32 cellular contexts compared by ENCODE assay signal in genomic region chr2:10423400-10423774, GRCh38.
"Had no signal": no experiment of that assay in that cellular context is flagged by ENCODE, and none has a peak within 500 bp of the region (broad histone marks: within the 10 kb centered on the region; RNA-seq: fewer than 3 reads in every experiment).

No MANE protein-coding gene starts in this region.

- ATAC-seq: activated CD8-positive, alpha-beta memory T cell treated with anti-CD3 and anti-CD28 coated beads, Interleukin-2, amount 10 ng/mL, durations not matched to agents 7 days and 5 days had no signal

- H3K27ac ChIP-seq: KMS-11, PC-9, SJSA1, VCaP had no signal

- H3K27me3 ChIP-seq: SJSA1 had no signal

- H3K4me2 ChIP-seq: KMS-11, PC-9, SK-N-SH had no signal

- DNase-seq: activated CD4-positive, alpha-beta memory T cell treated with anti-CD3 and anti-CD28 coated beads, Interleukin-2, amount 10 ng/mL, durations not matched to agents 7 days and 5 days; activated CD4-positive, alpha-beta T cell treated with anti-CD3 and anti-CD28 coated beads for 1 hour; activated CD4-positive, alpha-beta T cell treated with anti-CD3 and anti-CD28 coated beads for 48 hours; activated CD4-positive, CD25-positive, alpha-beta regulatory T cell; activated CD8-positive, alpha-beta memory T cell treated with anti-CD3 and anti-CD28 coated beads for 24 hours; activated CD8-positive, alpha-beta memory T cell treated with anti-CD3 and anti-CD28 coated beads, Interleukin-2, amount 10 ng/mL, durations not matched to agents 7 days and 5 days; activated CD8-positive, alpha-beta memory T cell treated with anti-CD3 and anti-CD28 coated beads, Interleukin-2, amount 50 U/mL, for 48 hours; activated effector memory CD4-positive, alpha-beta T cell treated with Interleukin-2 at 50 U/mL for 16 hours; activated naive CD4-positive, alpha-beta T cell treated with anti-CD3 and anti-CD28 coated beads, Interleukin-2, amount 50 U/mL, for 16 hours; activated naive CD8-positive, alpha-beta T cell treated with anti-CD3 and anti-CD28 coated beads for 36 hours; activated T-cell treated with anti-CD3 and anti-CD28 coated beads, Interleukin-2, amount 50 U/mL, for 48 hours; amniotic stem cell; aorta; caudate nucleus; cerebellar nuclear complex; MM.1S; MV-4-11; NCI-H1092; NCI-H1436 treated with DMSO at 0.1 percent for 48 hours; NCI-H187; NCI-H2029 treated with DMSO at 0.1 percent for 48 hours; NCI-H2171; NCI-H510A; NCI-H526; NCI-H748 treated with DMSO at 0.1 percent for 48 hours; NK-92 treated with Interleukin-12 subunit alpha and Interleukin-12 subunit beta, amount 100 ng/mL, for 24 hours; PC-9; SHP77 treated with DMSO at 0.1 percent for 48 hours; SK-N-SH had no signal

- H3K9me3 ChIP-seq: SJSA1, SK-N-SH had no signal

- H3K9ac ChIP-seq: KMS-11, SK-N-SH had no signal

- H3K4me3 ChIP-seq: PC-9, SJSA1 had no signal

- H2AFZ ChIP-seq: PC-9 had no signal
